30 cellular contexts compared by ENCODE assay signal in genomic region chr9:114991861-114992260, GRCh38.
"Had no signal": no experiment of that assay in that cellular context is flagged by ENCODE, and none has a peak within 500 bp of the region (broad histone marks: within the 10 kb centered on the region; RNA-seq: fewer than 3 reads in every experiment).

No MANE protein-coding gene starts in this region.

- H3K27ac Mint-ChIP-seq: activated CD8-positive, alpha-beta memory T cell treated with anti-CD3 and anti-CD28 coated beads, Interleukin-2, amount 10 ng/mL, durations not matched to agents 7 days and 5 days; activated CD8-positive, alpha-beta T cell treated with anti-CD3 and anti-CD28 coated beads, Interleukin-2, amount 10 ng/mL, durations not matched to agents 7 days and 5 days; natural killer cell; neural progenitor cell; stimulated activated memory B cell treated with anti-CD40 and anti-IgM and Interleukin-4, amounts not matched to agents 10 μg/mL and 1 μg/mL and 100 μg/mL, for 72 hours had no signal

- H3K9me3 Mint-ChIP-seq: activated naive CD4-positive, alpha-beta T cell treated with anti-CD3 and anti-CD28 coated beads, Interleukin-2, amount 50 U/mL, for 72 hours; natural killer cell; neural progenitor cell; stimulated activated memory B cell treated with anti-CD40 and anti-IgM and Interleukin-4, amounts not matched to agents 10 μg/mL and 1 μg/mL and 100 μg/mL, for 72 hours; stimulated activated naive CD8-positive, alpha-beta T cell treated with anti-CD3 and anti-CD28 coated beads, Interleukin-15, amount 100 ng/mL, for 72 hours had no signal

- H3K27ac ChIP-seq: adrenal gland, body of pancreas, colonic mucosa, dorsolateral prefrontal cortex, gastrocnemius medialis, left lung, lower lobe of right lung, neural progenitor cell, right atrium auricular region, upper lobe of left lung had no signal

- H3K4me3 Mint-ChIP-seq: activated CD8-positive, alpha-beta memory T cell treated with anti-CD3 and anti-CD28 coated beads, Interleukin-2, amount 10 ng/mL, durations not matched to agents 7 days and 5 days; activated CD8-positive, alpha-beta T cell treated with anti-CD3 and anti-CD28 coated beads, Interleukin-2, amount 10 ng/mL, durations not matched to agents 7 days and 5 days; natural killer cell; neural progenitor cell; stimulated activated memory B cell treated with anti-CD40 and anti-IgM and Interleukin-4, amounts not matched to agents 10 μg/mL and 1 μg/mL and 100 μg/mL, for 72 hours; stimulated activated naive CD8-positive, alpha-beta T cell treated with anti-CD3 and anti-CD28 coated beads, Interleukin-15, amount 100 ng/mL, for 72 hours had no signal

- H3K27me3 ChIP-seq: adrenal gland, body of pancreas, colonic mucosa, gastrocnemius medialis, left lung, right atrium auricular region, upper lobe of left lung had no signal

- H3K4me1 Mint-ChIP-seq: natural killer cell, neural progenitor cell had no signal

- H3K36me3 Mint-ChIP-seq: activated CD8-positive, alpha-beta memory T cell treated with anti-CD3 and anti-CD28 coated beads, Interleukin-2, amount 10 ng/mL, durations not matched to agents 7 days and 5 days; activated naive CD4-positive, alpha-beta T cell treated with anti-CD3 and anti-CD28 coated beads, Interleukin-2, amount 50 U/mL, for 72 hours; natural killer cell; neural progenitor cell; stimulated activated memory B cell treated with anti-CD40 and anti-IgM and Interleukin-4, amounts not matched to agents 10 μg/mL and 1 μg/mL and 100 μg/mL, for 72 hours had no signal

- ATAC-seq: activated CD8-positive, alpha-beta memory T cell treated with anti-CD3 and anti-CD28 coated beads, Interleukin-2, amount 10 ng/mL, durations not matched to agents 7 days and 5 days; activated CD8-positive, alpha-beta T cell treated with anti-CD3 and anti-CD28 coated beads, Interleukin-2, amount 10 ng/mL, durations not matched to agents 7 days and 5 days; activated naive CD4-positive, alpha-beta T cell treated with anti-CD3 and anti-CD28 coated beads, Interleukin-2, amount 50 U/mL, for 72 hours; body of pancreas; gastrocnemius medialis; left lung; lower lobe of right lung; natural killer cell; stimulated activated memory B cell treated with anti-CD40 and anti-IgM and Interleukin-4, amounts not matched to agents 10 μg/mL and 1 μg/mL and 100 μg/mL, for 72 hours; stimulated activated naive CD8-positive, alpha-beta T cell treated with anti-CD3 and anti-CD28 coated beads, Interleukin-15, amount 100 ng/mL, for 72 hours had no signal

- H3K27me3 Mint-ChIP-seq: activated CD8-positive, alpha-beta memory T cell treated with anti-CD3 and anti-CD28 coated beads, Interleukin-2, amount 10 ng/mL, durations not matched to agents 7 days and 5 days; stimulated activated memory B cell treated with anti-CD40 and anti-IgM and Interleukin-4, amounts not matched to agents 10 μg/mL and 1 μg/mL and 100 μg/mL, for 72 hours; stimulated activated naive CD8-positive, alpha-beta T cell treated with anti-CD3 and anti-CD28 coated beads, Interleukin-15, amount 100 ng/mL, for 72 hours had no signal

- H3K9me3 ChIP-seq: adrenal gland, body of pancreas, colonic mucosa, gastrocnemius medialis, left lung, lower lobe of right lung, right atrium auricular region, upper lobe of left lung had no signal

- DNase-seq: activated CD4-positive, alpha-beta T cell treated with anti-CD3 and anti-CD28 coated beads for 4 hours; activated CD4-positive, CD25-positive, alpha-beta regulatory T cell; activated CD8-positive, alpha-beta memory T cell treated with anti-CD3 and anti-CD28 coated beads, Interleukin-2, amount 10 ng/mL, durations not matched to agents 7 days and 5 days; activated CD8-positive, alpha-beta T cell treated with anti-CD3 and anti-CD28 coated beads, Interleukin-2, amount 10 ng/mL, durations not matched to agents 7 days and 5 days; activated naive CD4-positive, alpha-beta T cell; activated T-cell treated with anti-CD3 and anti-CD28 coated beads, Interleukin-2, amount 50 U/mL, for 48 hours; adrenal gland; aorta; body of pancreas; cerebellar nuclear complex; colonic mucosa; dorsolateral prefrontal cortex; effector memory CD4-positive, alpha-beta T cell; gastrocnemius medialis; glutamatergic neuron; left lung; lower lobe of right lung; mesenchymal stem cell; natural killer cell; stimulated activated CD4-positive, alpha-beta T cell treated with anti-CD3 and anti-CD28 coated beads, Interleukin-1b, Interleukin-23, amount 100 ng/mL, for 48 hours; stimulated activated CD4-positive, alpha-beta T cell treated with anti-CD3 and anti-CD28 coated beads, Interleukin-4, amount 100 ng/mL, for 4 hours; stimulated activated CD8-positive, alpha-beta memory T cell treated with anti-CD3 and anti-CD28 coated beads, Interleukin-4, amount 100 ng/mL, for 48 hours; stimulated activated naive CD8-positive, alpha-beta T cell treated with anti-CD3 and anti-CD28 coated beads, Interleukin-15, amount 100 ng/mL, for 72 hours; substantia nigra; T-helper 2 cell had no signal
